Comparison of ENCODE assay signal across 4 cellular contexts in genomic region chr6:38808039-38808438, GRCh38.
"Had no signal": no experiment of that assay in that cellular context is flagged by ENCODE, and none has a peak within 500 bp of the region (broad histone marks: within the 10 kb centered on the region; RNA-seq: fewer than 3 reads in every experiment).

No MANE protein-coding gene starts in this region.

- H3K4me3 ChIP-seq: GM23248, GM23338, HAP-1 had no signal

- H3K4me1 ChIP-seq: HAP-1 had no signal

- ATAC-seq: GM23338, HCT116 had no signal

- H3K9me3 ChIP-seq: HAP-1 had no signal

- H3K36me3 ChIP-seq: HAP-1 had no signal

- H3K27ac ChIP-seq: GM23248 had no signal
